Comparison of ENCODE assay signal across 23 cellular contexts in genomic region chr10:90112681-90113080, GRCh38.
"Had no signal": no experiment of that assay in that cellular context is flagged by ENCODE, and none has a peak within 500 bp of the region (broad histone marks: within the 10 kb centered on the region; RNA-seq: fewer than 3 reads in every experiment).

No MANE protein-coding gene starts in this region.

- H3K4me3 ChIP-seq: lung, right atrium auricular region, skin epidermis, transverse colon, uterus had no signal

- H3K36me3 Mint-ChIP-seq: mesothelial cell of epicardium had no signal

- ATAC-seq: activated CD8-positive, alpha-beta T cell treated with anti-CD3 and anti-CD28 coated beads, Interleukin-2, amount 10 ng/mL, durations not matched to agents 7 days and 5 days; foreskin keratinocyte had no signal

- H3K27me3 ChIP-seq: foreskin keratinocyte, right atrium auricular region, transverse colon, uterus had no signal

- H3K9me3 Mint-ChIP-seq: activated CD4-positive, alpha-beta T cell treated with anti-CD3 and anti-CD28 coated beads, Interleukin-2, amount 10 ng/mL, durations not matched to agents 7 days and 5 days; activated T-cell treated with anti-CD3 and anti-CD28 coated beads, Interleukin-2, amount 50 U/mL, for 24 hours; activated T-helper 2 cell treated with anti-CD3 and anti-CD28 coated beads, Interferon-gamma antibody, Interleukin-2, Interleukin-4, amounts not matched to agents 10 μg/mL and 5 μg/mL and 100 μg/mL, durations not matched to agents 14 hours and 24 hours and 36 hours had no signal

- H3K36me3 ChIP-seq: right atrium auricular region, transverse colon, uterus had no signal

- H3K27ac ChIP-seq: foreskin keratinocyte, right atrium auricular region, skin epidermis, transverse colon, uterus had no signal

- H3K4me3 Mint-ChIP-seq: activated CD4-positive, alpha-beta T cell treated with anti-CD3 and anti-CD28 coated beads, Interleukin-2, amount 10 ng/mL, durations not matched to agents 7 days and 5 days; activated CD8-positive, alpha-beta T cell treated with anti-CD3 and anti-CD28 coated beads, Interleukin-2, amount 10 ng/mL, durations not matched to agents 7 days and 5 days; activated T-cell treated with anti-CD3 and anti-CD28 coated beads, Interleukin-2, amount 50 U/mL, for 24 hours; central memory CD8-positive, alpha-beta T cell; mesothelial cell of epicardium; nephron; stimulated activated naive CD8-positive, alpha-beta T cell treated with anti-CD3 and anti-CD28 coated beads, Interleukin-15, Interleukin-2, amounts not matched to agents 100 ng/mL and 50 ng/mL, for 24 hours had no signal

- H3K4me1 Mint-ChIP-seq: activated CD4-positive, alpha-beta T cell treated with anti-CD3 and anti-CD28 coated beads, Interleukin-2, amount 10 ng/mL, durations not matched to agents 7 days and 5 days; central memory CD8-positive, alpha-beta T cell; mesothelial cell of epicardium; nephron had no signal

- DNase-seq: activated CD4-positive, alpha-beta T cell treated with anti-CD3 and anti-CD28 coated beads, Interleukin-2, amount 10 ng/mL, durations not matched to agents 7 days and 5 days; activated CD8-positive, alpha-beta T cell treated with anti-CD3 and anti-CD28 coated beads, Interleukin-2, amount 10 ng/mL, durations not matched to agents 7 days and 5 days; activated naive CD4-positive, alpha-beta T cell treated with Interleukin-2 at 50 U/mL for 16 hours; activated T-cell treated with anti-CD3 and anti-CD28 coated beads, Interleukin-2, amount 50 U/mL, for 24 hours; cortex of kidney; effector CD4-positive, alpha-beta T cell; hypothalamus; nucleus accumbens; SK-N-SH; T-helper 1 cell; T-helper 9 cell; transverse colon; uterus had no signal

- H3K27me3 Mint-ChIP-seq: activated CD4-positive, alpha-beta T cell treated with anti-CD3 and anti-CD28 coated beads, Interleukin-2, amount 10 ng/mL, durations not matched to agents 7 days and 5 days; activated T-cell treated with anti-CD3 and anti-CD28 coated beads, Interleukin-2, amount 50 U/mL, for 24 hours; central memory CD8-positive, alpha-beta T cell; progenitor cell of endocrine pancreas had no signal

- H3K27ac Mint-ChIP-seq: activated CD4-positive, alpha-beta T cell treated with anti-CD3 and anti-CD28 coated beads, Interleukin-2, amount 10 ng/mL, durations not matched to agents 7 days and 5 days; activated CD8-positive, alpha-beta T cell treated with anti-CD3 and anti-CD28 coated beads, Interleukin-2, amount 10 ng/mL, durations not matched to agents 7 days and 5 days; activated T-cell treated with anti-CD3 and anti-CD28 coated beads, Interleukin-2, amount 50 U/mL, for 24 hours; activated T-helper 2 cell treated with anti-CD3 and anti-CD28 coated beads, Interferon-gamma antibody, Interleukin-2, Interleukin-4, amounts not matched to agents 10 μg/mL and 5 μg/mL and 100 μg/mL, durations not matched to agents 14 hours and 24 hours and 36 hours; mesothelial cell of epicardium; nephron; progenitor cell of endocrine pancreas; stimulated activated naive CD8-positive, alpha-beta T cell treated with anti-CD3 and anti-CD28 coated beads, Interleukin-15, Interleukin-2, amounts not matched to agents 100 ng/mL and 50 ng/mL, for 24 hours had no signal
